ENCODE assay signal across 23 cellular contexts in the genomic region with DNA sequence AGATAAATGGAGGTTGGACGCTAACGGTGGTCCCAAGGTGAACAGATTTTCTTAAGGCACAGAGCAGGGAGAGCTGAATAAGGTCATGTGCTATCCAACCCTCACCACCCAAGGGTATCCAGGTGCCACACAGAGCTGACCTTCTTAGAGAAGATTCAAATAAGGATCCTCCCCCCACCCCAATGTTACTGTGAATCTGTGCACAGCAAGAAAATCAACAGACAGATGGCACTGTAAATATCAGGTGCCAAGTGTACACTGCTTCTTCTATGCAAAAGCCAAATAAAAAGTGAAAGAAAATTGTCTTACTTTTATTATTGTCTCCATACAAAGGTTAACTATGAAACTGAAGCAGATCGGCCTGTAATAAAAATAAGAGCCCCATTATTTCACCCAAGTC.
"Had no signal": no experiment of that assay in that cellular context is flagged by ENCODE, and none has a peak within 500 bp of the region (broad histone marks: within the 10 kb centered on the region; RNA-seq: fewer than 3 reads in every experiment).

No MANE protein-coding gene starts in this region.

- H3K27ac ChIP-seq: left ventricle myocardium inferior, ovary, right atrium auricular region, right lobe of liver, stomach, testis, thyroid gland, upper lobe of right lung had no signal

- H3K27me3 ChIP-seq: ovary, right atrium auricular region, right lobe of liver, stomach, testis, thyroid gland, upper lobe of right lung had no signal

- H3K4me3 ChIP-seq: left ventricle myocardium inferior, lung, ovary, right atrium auricular region, right lobe of liver, stomach, testis, thyroid gland, upper lobe of right lung had no signal

- H3K9me3 ChIP-seq: ovary, right lobe of liver, testis, thyroid gland, upper lobe of right lung had no signal

- H3K4me1 ChIP-seq: left ventricle myocardium inferior, right atrium auricular region, right lobe of liver, stomach, testis, thyroid gland, upper lobe of right lung had no signal

- H3K36me3 ChIP-seq: left ventricle myocardium inferior, ovary, right atrium auricular region, right lobe of liver, stomach, thyroid gland, upper lobe of right lung had no signal

- DNase-seq: hypothalamus; immature natural killer cell; kidney; left ventricle myocardium inferior; mesendoderm; naive B cell; natural killer cell; nephron progenitor cell; ovary; right lobe of liver; stimulated activated CD4-positive, alpha-beta T cell treated with anti-CD3 and anti-CD28 coated beads, Interleukin-12 subunit alpha, Interleukin-12 subunit beta, amount 100 ng/mL, for 4 hours; stimulated activated CD4-positive, alpha-beta T cell treated with anti-CD3 and anti-CD28 coated beads, Interleukin-15, amount 100 ng/mL, for 24 hours; stimulated activated CD4-positive, alpha-beta T cell treated with anti-CD3 and anti-CD28 coated beads, Interleukin-2, amount 100 ng/mL, for 24 hours; stimulated activated CD4-positive, alpha-beta T cell treated with anti-CD3 and anti-CD28 coated beads, Interleukin-4, amount 100 ng/mL, for 1 hour; stimulated activated naive B cell treated with anti-CD40 and anti-IgM and Interleukin-4, amounts not matched to agents 10 μg/mL and 1 μg/mL and 100 μg/mL, for 72 hours; stimulated activated naive CD8-positive, alpha-beta T cell treated with anti-CD3 and anti-CD28 coated beads, Interleukin-15, Interleukin-2, amounts not matched to agents 100 U/mL and 50 U/mL, for 24 hours; stomach; testis; thyroid gland; trophoblast cell; upper lobe of right lung had no signal
